In the genomic region with DNA sequence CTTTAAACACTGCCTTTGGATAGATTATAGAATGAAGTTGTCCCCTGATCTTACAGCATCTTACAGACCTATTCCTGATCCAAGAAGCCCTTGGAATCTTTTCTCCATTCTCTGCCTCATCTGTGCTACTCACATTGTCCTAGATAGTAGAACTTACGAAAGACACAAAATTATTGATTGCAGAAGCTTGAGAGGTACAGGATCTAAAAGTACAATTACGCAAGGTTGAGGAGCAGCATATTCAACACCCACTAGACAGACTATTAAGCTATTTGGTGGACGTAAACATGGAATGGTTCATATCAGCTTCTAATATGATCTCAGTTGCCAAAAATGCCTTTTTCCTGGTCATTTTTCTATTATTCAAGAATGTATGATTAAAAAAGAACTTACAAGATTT, we compare ENCODE assay signal across 26 cellular contexts.
DNase-seq lines count a peak whose midpoint lies in the region; ATAC-seq, FAIRE-seq and TF ChIP-seq lines count a peak whose summit lies in the region.
"Had no signal": no experiment of that assay in that cellular context is flagged by ENCODE, and none has a peak within 500 bp of the region (broad histone marks: within the 10 kb centered on the region; RNA-seq: fewer than 3 reads in every experiment).

No MANE protein-coding gene starts in this region.

- CTCF ChIA-PET in GM12878 (lab: Yijun Ruan, JAX) (interaction anchor here (0.7 kb wide), 1 partner anchor 48 kb away, joined by 3 read pairs; no protein-coding TSS in a partner anchor), T-cell (lab: Charles Lee) (no interaction called here)

- no TSS peak for BruUV-seq in GM12878 (replicated peaks; lab: Mats Ljungman, UMichigan)

- SMC1A ChIA-PET in GM12878 (lab: Charles Lee; ENCODE audit: uncharacterized antibody, unreplicated experiment) = no interaction called here

- H3K9ac ChIP-seq in GM12878 (ENCODE audit: control insufficient read depth, insufficient read depth, low read length) = no peak overlapping the region
- H3K9ac ChIP-seq: BLaER1 had no signal

- H3K4me1 ChIP-seq in GM12878 (ENCODE audit: control insufficient read depth, insufficient read depth, low read length) (no peaks in the 10 kb centered on the region), right lobe of liver (peaks cover 0 to 14% (median 0%) of the 10 kb centered on the region in 4 donors)
- H3K4me1 ChIP-seq: BLaER1 had no signal

- H2AFZ ChIP-seq in GM12878 (ENCODE audit: control insufficient read depth, low read depth, low read length) = no peak overlapping the region

- intact Hi-C loops in GM12878 (cut with micrococcal nuclease; ENCODE audit: unreplicated experiment) = no loop called here
- intact Hi-C loops in right lobe of liver (cut with DNase I) = no loop called here

- H3K27me3 Mint-ChIP-seq in T-cell = peaks cover 9 to 49% of the 10 kb centered on the region in 2 donors
- H3K27me3 Mint-ChIP-seq in stimulated activated memory B cell treated with anti-CD40 and anti-IgM and Interleukin-4, amounts not matched to agents 10 μg/mL and 1 μg/mL and 100 μg/mL, for 72 hours = no peaks in the 10 kb centered on the region

- no peak for DNase-seq in GM12878 (ENCODE audit: low read depth, low spot score)
- no peak for DNase-seq in left lobe of liver (ENCODE audit: low spot score)
- no peak for DNase-seq in right lobe of liver
- no peak for DNase-seq in T-cell
- no peak for DNase-seq in activated naive CD4-positive, alpha-beta T cell treated with Interleukin-2 at 50 U/mL for 16 hours
- DNase-seq: 8988T; ACHN; C1 segment of cervical spinal cord; CD4-positive, alpha-beta memory T cell; CD4-positive, CD25-positive, alpha-beta regulatory T cell; CD8-positive, alpha-beta memory T cell; COR-L47; DMS 273 treated with DMSO at 0.1 percent for 48 hours; DMS153; DMS79; DND-41; EL; GDM1 had no signal

- POLR2A ChIA-PET in GM12878 (lab: Charles Lee) = interaction anchor here (0.6 kb wide), 1 partner anchor 875 kb away, joined by 7 read pairs; no protein-coding TSS in a partner anchor
- POLR2A ChIA-PET in T-cell (lab: Charles Lee) = no interaction called here

- no peaks in the 10 kb centered on the region for H4K20me1 ChIP-seq in GM12878 (ENCODE audit: control insufficient read depth, insufficient read depth)
- H4K20me1 ChIP-seq: BLaER1 had no signal

- no peak overlapping the region for H3K27ac Mint-ChIP-seq in T-cell
- H3K27ac Mint-ChIP-seq in stimulated activated memory B cell treated with anti-CD40 and anti-IgM and Interleukin-4, amounts not matched to agents 10 μg/mL and 1 μg/mL and 100 μg/mL, for 72 hours = no peak overlapping the region
- H3K27ac Mint-ChIP-seq: CD14-positive monocyte; CD4-positive, alpha-beta memory T cell; CD4-positive, CD25-positive, alpha-beta regulatory T cell; CD8-positive, alpha-beta memory T cell had no signal

- no peaks in the 10 kb centered on the region for H3K9me3 ChIP-seq in GM12878 (replicated peaks; ENCODE audit: control insufficient read depth, insufficient read depth, low read length)
- no peaks in the 10 kb centered on the region for H3K9me3 ChIP-seq in right lobe of liver
- H3K9me3 ChIP-seq: BE2C, BLaER1 had no signal

- no peaks in the 10 kb centered on the region for H3K4me1 Mint-ChIP-seq in T-cell
- H3K4me1 Mint-ChIP-seq in stimulated activated memory B cell treated with anti-CD40 and anti-IgM and Interleukin-4, amounts not matched to agents 10 μg/mL and 1 μg/mL and 100 μg/mL, for 72 hours = no peaks in the 10 kb centered on the region
- H3K4me1 Mint-ChIP-seq: CD14-positive monocyte; CD4-positive, alpha-beta memory T cell; CD4-positive, CD25-positive, alpha-beta regulatory T cell; CD8-positive, alpha-beta memory T cell had no signal

- TF ChIP-seq RAD21 in GM12878 (IDR thresholded peaks at IDR 0.05; ENCODE audit: insufficient read depth, low read depth, low read length) = no peak

- no peaks in the 10 kb centered on the region for H3K36me3 Mint-ChIP-seq in T-cell
- H3K36me3 Mint-ChIP-seq in stimulated activated memory B cell treated with anti-CD40 and anti-IgM and Interleukin-4, amounts not matched to agents 10 μg/mL and 1 μg/mL and 100 μg/mL, for 72 hours = no peaks in the 10 kb centered on the region
- H3K36me3 Mint-ChIP-seq: CD14-positive monocyte; CD4-positive, alpha-beta memory T cell; CD4-positive, CD25-positive, alpha-beta regulatory T cell; CD8-positive, alpha-beta memory T cell had no signal

- H3K9me3 Mint-ChIP-seq in T-cell = no peaks in the 10 kb centered on the region
- no peaks in the 10 kb centered on the region for H3K9me3 Mint-ChIP-seq in stimulated activated memory B cell treated with anti-CD40 and anti-IgM and Interleukin-4, amounts not matched to agents 10 μg/mL and 1 μg/mL and 100 μg/mL, for 72 hours
- H3K9me3 Mint-ChIP-seq: CD4-positive, alpha-beta memory T cell had no signal

- WGBS in GM12878 (ENCODE audit: insufficient coverage, insufficient replicate concordance, low lambda C conversion rate, missing lambda C conversion rate) = 24% methylated on average over 3 of the region's 3 CpGs
- 22% methylated on average over 3 of the region's 3 CpGs for WGBS in right lobe of liver (ENCODE audit: insufficient coverage, low coverage, low lambda C conversion rate, missing lambda C conversion rate)

- H3K27ac ChIP-seq in VCaP (peak overlapping the region; percentile 60), GM12878 (ENCODE audit: control insufficient read depth, insufficient read depth) (no peak overlapping the region), right lobe of liver (no peak overlapping the region)
- H3K27ac ChIP-seq: BLaER1 had no signal

- ATAC-seq in GM12878 (no peak), left lobe of liver (peak; percentile 77), right lobe of liver (peak; percentile 56 to 79 (median 68)), T-cell (replicated peaks in 1 of 4) (no peak)
- ATAC-seq in stimulated activated memory B cell treated with anti-CD40 and anti-IgM and Interleukin-4, amounts not matched to agents 10 μg/mL and 1 μg/mL and 100 μg/mL, for 72 hours = no peak

- no peak overlapping the region for H3K4me3 Mint-ChIP-seq in T-cell
- no peak overlapping the region for H3K4me3 Mint-ChIP-seq in stimulated activated memory B cell treated with anti-CD40 and anti-IgM and Interleukin-4, amounts not matched to agents 10 μg/mL and 1 μg/mL and 100 μg/mL, for 72 hours
- H3K4me3 Mint-ChIP-seq: CD14-positive monocyte; CD4-positive, alpha-beta memory T cell; CD4-positive, CD25-positive, alpha-beta regulatory T cell; CD8-positive, alpha-beta memory T cell had no signal

- no peak overlapping the region for H3K4me2 ChIP-seq in GM12878 (ENCODE audit: control insufficient read depth, insufficient read depth)
- H3K4me2 ChIP-seq: BLaER1 had no signal

- TF ChIP-seq POLR2A in GM12878 (IDR thresholded peaks at IDR 0.05; ENCODE audit: low read depth, low read length) = no peak
- no peak for TF ChIP-seq POLR2A in right lobe of liver (IDR thresholded peaks at IDR 0.05)

- in situ Hi-C loops in GM12878 (cut with MboI) = no loop called here

- H3K36me3 ChIP-seq in GM12878 (ENCODE audit: control insufficient read depth in 2 of 2, insufficient read depth in 2 of 2, low read length in 1 of 2) (no peaks in the 10 kb centered on the region), right lobe of liver (no peaks in the 10 kb centered on the region)
- H3K36me3 ChIP-seq: BE2C, BLaER1 had no signal

- no peaks in the 10 kb centered on the region for H3K79me2 ChIP-seq in GM12878 (ENCODE audit: control insufficient read depth, insufficient read depth, low read length)

- RAD21 ChIA-PET in GM12878 (lab: Charles Lee; ENCODE audit: unreplicated experiment) = no interaction called here

- TF ChIP-seq EP300 in GM12878 (IDR thresholded peaks at IDR 0.05; ENCODE audit: borderline replicate concordance in 1 of 2, control insufficient read depth in 1 of 2, low read depth in 2 of 2, low read length in 2 of 2) = no peak

- H3K4me3 ChIP-seq in GM12878 (no peak overlapping the region), right lobe of liver (no peak overlapping the region)
- H3K4me3 ChIP-seq: BLaER1 had no signal

- TF ChIP-seq CTCF in VCaP (conservative IDR thresholded peaks at IDR 0.05) (no peak), GM12878 (IDR thresholded peaks at IDR 0.05 in 2 of 3, conservative IDR thresholded peaks at IDR 0.05 in 1 of 3; ENCODE audit: control insufficient read depth in 2 of 3, extremely low read depth in 1 of 3, insufficient read depth in 1 of 3, low read depth in 3 of 3, low read length in 3 of 3) (no peak), right lobe of liver (IDR thresholded peaks at IDR 0.05) (no peak)

- no peaks in the 10 kb centered on the region for H3K27me3 ChIP-seq in GM12878 (replicated peaks in 1 of 2; ENCODE audit: control insufficient read depth in 2 of 2, insufficient read depth in 2 of 2, low read length in 1 of 2)
- H3K27me3 ChIP-seq in right lobe of liver = no peaks in the 10 kb centered on the region
- H3K27me3 ChIP-seq: BE2C, BLaER1 had no signal

- peak; percentile 44 for FAIRE-seq in GM12878 (lab: Jason Lieb, UNC)
- FAIRE-seq: A204.1, GM12891, GM19239 had no signal

TF ChIP-seq in GM12878, 131 proteins besides CTCF, POLR2A, EP300 and RAD21 (continues in another document):
- TF ChIP-seq MYB (IDR thresholded peaks at IDR 0.05; ENCODE audit: borderline replicate concordance, low read depth, low read length) = no peak
- TF ChIP-seq TCF3 (IDR thresholded peaks at IDR 0.05; ENCODE audit: borderline replicate concordance, insufficient read depth, low read depth, low read length) = no peak
- TF ChIP-seq CREM (IDR thresholded peaks at IDR 0.05; ENCODE audit: low read depth) = no peak
- TF ChIP-seq RFX5 (IDR thresholded peaks at IDR 0.05; ENCODE audit: low read depth, low read length) = no peak
- no peak for TF ChIP-seq SMC3 (IDR thresholded peaks at IDR 0.05; ENCODE audit: borderline replicate concordance, low read length)
- TF ChIP-seq MYC (IDR thresholded peaks at IDR 0.05; ENCODE audit: insufficient read depth, insufficient read length, insufficient replicate concordance, low read length, severe bottlenecking) = no peak
- TF ChIP-seq ZNF384 (IDR thresholded peaks at IDR 0.05; ENCODE audit: borderline replicate concordance, low read depth, low read length) = no peak
- TF ChIP-seq ZNF622 (IDR thresholded peaks at IDR 0.05) = no peak
- TF ChIP-seq SREBF2 (IDR thresholded peaks at IDR 0.05; ENCODE audit: low read length) = no peak
- no peak for TF ChIP-seq NFYA (IDR thresholded peaks at IDR 0.05; ENCODE audit: borderline replicate concordance, low read depth, low read length)

Comparison
In these comparisons a context has a peak if more than half of its experiments do, and no peak if none do; other contexts are left out.
1. ATAC-seq: peak in left lobe of liver (single experiment) and right lobe of liver (4 of 4); none in GM12878 (single experiment), T-cell (0 of 4) and stimulated activated memory B cell treated with anti-CD40 and anti-IgM and Interleukin-4, amounts not matched to agents 10 μg/mL and 1 μg/mL and 100 μg/mL, for 72 hours (single experiment).